8 cellular contexts compared by ENCODE assay signal in the genomic region with DNA sequence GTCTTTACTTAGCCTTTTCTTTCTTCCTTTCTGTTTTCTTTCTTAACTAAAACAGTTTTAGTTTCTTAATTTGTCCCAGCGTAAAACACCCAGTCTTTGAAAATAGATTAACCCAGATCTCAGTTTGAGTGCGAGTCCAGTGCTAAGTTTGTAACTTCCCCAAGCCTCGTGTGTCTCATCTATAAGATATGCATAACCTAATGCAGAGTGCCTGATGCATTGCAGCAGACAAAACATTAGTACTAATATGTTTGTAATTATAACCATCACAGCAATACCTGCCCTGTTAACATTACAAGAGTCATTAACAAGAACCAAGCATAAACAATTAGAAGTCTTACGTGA. TPM values are rescaled to one million over a fixed set of nuclear protein-coding genes. Genes with fewer than 3 reads are reported as not detected.
DNase-seq lines count a peak whose midpoint lies in the region; ATAC-seq, FAIRE-seq and TF ChIP-seq lines count a peak whose summit lies in the region.

No MANE protein-coding gene starts in this region.

- H3K27me3 ChIP-seq in SJCRH30 (no peaks in the 10 kb centered on the region), endothelial cell of umbilical vein (ENCODE audit: control insufficient read depth in 2 of 2, insufficient read depth in 2 of 2, low read length in 2 of 2) (no peaks in the 10 kb centered on the region), neural progenitor cell (no peaks in the 10 kb centered on the region)

- H3K4me1 ChIP-seq in SJCRH30 (peaks cover 6% of the 10 kb centered on the region), endothelial cell of umbilical vein (ENCODE audit: control insufficient read depth, extremely low read depth, insufficient read depth, low read length) (peaks cover 24% of the 10 kb centered on the region), neural progenitor cell (peaks cover 25% of the 10 kb centered on the region)

- peak overlapping the region; percentile 74 for H3K9ac ChIP-seq in endothelial cell of umbilical vein (replicated peaks; ENCODE audit: extremely low read depth, insufficient read depth, low read length)
- H3K9ac ChIP-seq in neural progenitor cell: no peak overlapping the region

- H3K4me3 Mint-ChIP-seq in neural progenitor cell: peak overlapping the region; percentile 86

- H3K79me2 ChIP-seq in endothelial cell of umbilical vein (ENCODE audit: control insufficient read depth, insufficient read depth, low read length) (peaks cover 5% of the 10 kb centered on the region), neural progenitor cell (ENCODE audit: low read depth) (peaks cover 17% of the 10 kb centered on the region)

- no peak for FAIRE-seq in endothelial cell of umbilical vein (lab: Jason Lieb, UNC)

- TF ChIP-seq CTCF in endothelial cell of umbilical vein (IDR thresholded peaks at IDR 0.05; ENCODE audit: extremely low read depth in 1 of 2, insufficient read depth in 1 of 2, low read depth in 1 of 2, low read length in 2 of 2): no peak
- no peak for TF ChIP-seq CTCF in neural progenitor cell (IDR thresholded peaks at IDR 0.05)

- peak overlapping the region; percentile 47 for H3K27ac Mint-ChIP-seq in neural progenitor cell

- H3K27me3 Mint-ChIP-seq in neural progenitor cell (ENCODE audit: insufficient read depth, low read depth): no peaks in the 10 kb centered on the region

- H4K20me1 ChIP-seq in endothelial cell of umbilical vein (replicated peaks; ENCODE audit: control insufficient read depth, extremely low read depth, insufficient read depth, low read length): no peaks in the 10 kb centered on the region
- H4K20me1 ChIP-seq in neural progenitor cell (ENCODE audit: low read depth): no peaks in the 10 kb centered on the region

- H3K27ac ChIP-seq in SJCRH30 (peak overlapping the region; percentile 71), endothelial cell of umbilical vein (ENCODE audit: insufficient read depth, low read depth, low read length) (peak overlapping the region; percentile 92), neural progenitor cell (no peak overlapping the region)

- no peaks in the 10 kb centered on the region for H3K36me3 Mint-ChIP-seq in neural progenitor cell

- peak; percentile 38 for DNase-seq in AG08395 (ENCODE audit: low spot score)
- DNase-seq in SJCRH30: no peak
- peak; percentile 17 for DNase-seq in endothelial cell of umbilical vein (ENCODE audit: low read depth, low spot score)
- no peak for DNase-seq in neural progenitor cell (ENCODE audit: low spot score)
- no peak for DNase-seq in GDM1 (lab: John Stamatoyannopoulos, UW)

- dilution Hi-C loops in endothelial cell of umbilical vein (cut with MboI; ENCODE audit: extremely low pct_ligation_motif_present, low sequenced_read_pairs): no loop called here

- TSS peak; percentile 61 for BruUV-seq in endothelial cell of umbilical vein (replicated peaks; lab: Mats Ljungman, UMichigan)

- no peaks in the 10 kb centered on the region for H3K9me3 Mint-ChIP-seq in neural progenitor cell

- peaks cover 28% of the 10 kb centered on the region for H3K4me1 Mint-ChIP-seq in neural progenitor cell

- H3K4me2 ChIP-seq in endothelial cell of umbilical vein (ENCODE audit: insufficient read depth, low read length) (peak overlapping the region; percentile 73), neural progenitor cell (peak overlapping the region; percentile 67)

- peak; percentile 6 for ATAC-seq in GM21360 (IDR thresholded peaks at IDR 0.05; ENCODE audit: unreplicated experiment)
- ATAC-seq in GM18907 (IDR thresholded peaks at IDR 0.05; ENCODE audit: unreplicated experiment): no peak
- no peak for ATAC-seq in HG03469 (IDR thresholded peaks at IDR 0.05; ENCODE audit: unreplicated experiment)

- peaks cover 25% of the 10 kb centered on the region for H3F3A ChIP-seq in neural progenitor cell (ENCODE audit: low read depth)

- H3K36me3 ChIP-seq in SJCRH30 (no peaks in the 10 kb centered on the region), endothelial cell of umbilical vein (ENCODE audit: control insufficient read depth in 2 of 2, extremely low read depth in 1 of 2, insufficient read depth in 2 of 2, low read length in 2 of 2) (no peaks in the 10 kb centered on the region), neural progenitor cell (no peaks in the 10 kb centered on the region)

- no peaks in the 10 kb centered on the region for H3K9me3 ChIP-seq in SJCRH30 (replicated peaks)
- no peaks in the 10 kb centered on the region for H3K9me3 ChIP-seq in endothelial cell of umbilical vein (replicated peaks; ENCODE audit: control insufficient read depth, insufficient read depth, low read length)
- no peaks in the 10 kb centered on the region for H3K9me3 ChIP-seq in neural progenitor cell (ENCODE audit: low read depth)

- no peak for TF ChIP-seq POLR2A in endothelial cell of umbilical vein (IDR thresholded peaks at IDR 0.05; ENCODE audit: low read depth, low read length)

- intact Hi-C loops in endothelial cell of umbilical vein (cut with micrococcal nuclease): loop anchor here (1.0 to 5.0 kb wide), 3 partner anchors 132 to 1083 kb away; a partner anchor contains a TSS

- CTCF ChIA-PET in endothelial cell of umbilical vein (lab: Charles Lee): interaction anchor here (0.9 to 2.7 kb wide), 5 partner anchors 523 to 1240 kb away, joined by 3 to 16 read pairs (median 4); a partner anchor contains a TSS

- H2AFZ ChIP-seq in endothelial cell of umbilical vein (ENCODE audit: low read depth, low read length): peak overlapping the region; percentile 27
- no peak overlapping the region for H2AFZ ChIP-seq in neural progenitor cell (replicated peaks)

- H3K4me3 ChIP-seq in SJCRH30 (peak overlapping the region; percentile 70), endothelial cell of umbilical vein (replicated peaks in 1 of 3; ENCODE audit: insufficient read depth in 1 of 3, low read depth in 1 of 3, low read length in 3 of 3) (peak overlapping the region; percentile 35 to 89 (median 58)), neural progenitor cell (peak overlapping the region; percentile 60)

- no peaks in the 10 kb centered on the region for H3K9me1 ChIP-seq in endothelial cell of umbilical vein (replicated peaks; ENCODE audit: control insufficient read depth, extremely low read depth, insufficient read depth, low read length)

- POLR2A ChIA-PET in endothelial cell of umbilical vein (lab: Charles Lee): interaction anchor here (1.0 kb wide), 1 partner anchor 377 kb away, joined by 3 read pairs; no protein-coding TSS in a partner anchor

TF ChIP-seq in endothelial cell of umbilical vein, 7 proteins besides CTCF, POLR2A, EP300 and RAD21:
- TF ChIP-seq GATA2 (IDR thresholded peaks at IDR 0.05; ENCODE audit: insufficient read depth, insufficient read length, low read depth, low read length): no peak
- TF ChIP-seq MYC (IDR thresholded peaks at IDR 0.05; ENCODE audit: low read depth, low read length): no peak
- TF ChIP-seq JUN (IDR thresholded peaks at IDR 0.05; ENCODE audit: borderline replicate concordance, insufficient read depth, insufficient read length, low read depth): no peak
- TF ChIP-seq FOS (IDR thresholded peaks at IDR 0.05; ENCODE audit: borderline replicate concordance, insufficient read depth, low read length): no peak
- no peak for TF ChIP-seq POLR2AphosphoS5 (IDR thresholded peaks at IDR 0.05; ENCODE audit: insufficient read depth, low read depth, low read length)
- no peak for TF ChIP-seq EZH2 (IDR thresholded peaks at IDR 0.05; ENCODE audit: borderline replicate concordance, low read depth, low read length, severe bottlenecking)
- TF ChIP-seq, protein P1, sequence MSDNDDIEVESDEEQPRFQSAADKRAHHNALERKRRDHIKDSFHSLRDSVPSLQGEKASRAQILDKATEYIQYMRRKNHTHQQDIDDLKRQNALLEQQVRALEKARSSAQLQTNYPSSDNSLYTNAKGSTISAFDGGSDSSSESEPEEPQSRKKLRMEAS (IDR thresholded peaks at IDR 0.05; ENCODE audit: insufficient read depth, insufficient read length): no peak

RNA-seq across cellular contexts. Expression of a gene that starts 0.5 kb away (rescaled TPM):
- 9.5 and 11.7 TPM in 2 replicates for total RNA-seq in SJCRH30 (2014; rRNA removed; shearing (Covaris generic))
- total RNA-seq in endothelial cell of umbilical vein (17.7 and 18.5 TPM in 2 replicates), neural progenitor cell (ENCODE audit: low replicate concordance) (18.0 and 22.2 TPM in 2 replicates)
- 24.5 and 25.4 TPM in 2 replicates for polyA plus RNA-seq in endothelial cell of umbilical vein
- polyA plus RNA-seq in endothelial cell of umbilical vein (2011; cell fraction: cytosol; rRNA removed): 20.9 and 27.6 TPM in 2 replicates
- 37.9 and 40.6 TPM in 2 replicates for polyA plus RNA-seq in endothelial cell of umbilical vein (2011; cell fraction: nucleus; rRNA removed)
- polyA plus RNA-seq in endothelial cell of umbilical vein (2012): 19.8 and 20.4 TPM in 2 replicates
- 25.8 and 26.2 TPM in 2 replicates for polyA minus RNA-seq in endothelial cell of umbilical vein
- polyA minus RNA-seq in endothelial cell of umbilical vein (2011; cell fraction: cytosol; rRNA and poly(A)+ RNA removed): 8.8 TPM
- 12.3 and 16.9 TPM in 2 replicates for polyA minus RNA-seq in endothelial cell of umbilical vein (2011; cell fraction: nucleus; rRNA and poly(A)+ RNA removed)

Comparison
In these comparisons a context has a peak if more than half of its experiments do, and no peak if none do; other contexts are left out.
1. DNase-seq: peak in AG08395 (single experiment) and endothelial cell of umbilical vein (single experiment); none in SJCRH30 (0 of 2), neural progenitor cell (single experiment) and GDM1 (single experiment).
2. Peak in every context shown above with its lines, with median percentiles within 50 percentile points of each other: H3K4me3 ChIP-seq.